Comparison of ENCODE assay signal across 8 cellular contexts in genomic region chr20:53157443-53158408, GRCh38.
DNase-seq lines count a peak whose midpoint lies in the region; ATAC-seq and TF ChIP-seq lines count a peak whose summit lies in the region.

No MANE protein-coding gene starts in this region.

- ATAC-seq in GM18868 (IDR thresholded peaks at IDR 0.05; ENCODE audit: unreplicated experiment), result peak; percentile 83
- ATAC-seq in HG03095 (IDR thresholded peaks at IDR 0.05; ENCODE audit: unreplicated experiment), result peak; percentile 57
- no peak for ATAC-seq in activated naive CD8-positive, alpha-beta T cell treated with anti-CD3 and anti-CD28 coated beads, Interleukin-2, amount 10 ng/mL, durations not matched to agents 7 days and 5 days (ENCODE audit: low read depth)
- ATAC-seq in stimulated activated memory B cell treated with anti-CD40 and anti-IgM and Interleukin-4, amounts not matched to agents 10 μg/mL and 1 μg/mL and 100 μg/mL, for 72 hours, result peak; percentile 76

- peak overlapping the region; percentile 83 for H3K27ac ChIP-seq in OCI-LY7 (ENCODE audit: low read depth, low read length, poor library complexity, severe bottlenecking)
- no peak overlapping the region for H3K27ac ChIP-seq in iPS DF 6.9 (ENCODE audit: low read length)

- no peak overlapping the region for H3K4me3 Mint-ChIP-seq in activated naive CD8-positive, alpha-beta T cell treated with anti-CD3 and anti-CD28 coated beads, Interleukin-2, amount 10 ng/mL, durations not matched to agents 7 days and 5 days
- H3K4me3 Mint-ChIP-seq in stimulated activated memory B cell treated with anti-CD40 and anti-IgM and Interleukin-4, amounts not matched to agents 10 μg/mL and 1 μg/mL and 100 μg/mL, for 72 hours, result peak overlapping the region; percentile 14

- peak overlapping the region; percentile 95 for H2AFZ ChIP-seq in OCI-LY7 (ENCODE audit: low read length)

- H3K36me3 Mint-ChIP-seq in activated naive CD8-positive, alpha-beta T cell treated with anti-CD3 and anti-CD28 coated beads, Interleukin-2, amount 10 ng/mL, durations not matched to agents 7 days and 5 days, result no peaks in the 10 kb centered on the region
- no peaks in the 10 kb centered on the region for H3K36me3 Mint-ChIP-seq in stimulated activated memory B cell treated with anti-CD40 and anti-IgM and Interleukin-4, amounts not matched to agents 10 μg/mL and 1 μg/mL and 100 μg/mL, for 72 hours

- H3K36me3 ChIP-seq in OCI-LY7 (ENCODE audit: insufficient read depth, low read length) (no peaks in the 10 kb centered on the region), iPS DF 6.9 (ENCODE audit: control insufficient read depth, insufficient read depth, low read length) (no peaks in the 10 kb centered on the region)

- POLR2A ChIA-PET in OCI-LY7 (lab: Charles Lee), result interaction anchor here (0.7 to 1.8 kb wide), 14 partner anchors 9 to 155 kb away, joined by 3 to 13 read pairs (median 5); no protein-coding TSS in a partner anchor
- POLR2A ChIA-PET in activated naive CD8-positive, alpha-beta T cell treated with anti-CD3 and anti-CD28 coated beads, Interleukin-2, amount 10 ng/mL, durations not matched to agents 7 days and 5 days (lab: Charles Lee), result interaction anchor here (0.6 kb wide), 1 partner anchor 921 kb away, joined by 4 read pairs; no protein-coding TSS in a partner anchor

- H3K9me3 ChIP-seq in OCI-LY7 (ENCODE audit: low read length), result no peaks in the 10 kb centered on the region; the same call in 1 of the 2 replicates
- H3K9me3 ChIP-seq in iPS DF 6.9 (ENCODE audit: control insufficient read depth, insufficient read depth, low read length), result no peaks in the 10 kb centered on the region

- H3K27me3 Mint-ChIP-seq in activated naive CD8-positive, alpha-beta T cell treated with anti-CD3 and anti-CD28 coated beads, Interleukin-2, amount 10 ng/mL, durations not matched to agents 7 days and 5 days, result no peaks in the 10 kb centered on the region
- no peaks in the 10 kb centered on the region for H3K27me3 Mint-ChIP-seq in stimulated activated memory B cell treated with anti-CD40 and anti-IgM and Interleukin-4, amounts not matched to agents 10 μg/mL and 1 μg/mL and 100 μg/mL, for 72 hours

- no peaks in the 10 kb centered on the region for H3K27me3 ChIP-seq in iPS DF 6.9 (ENCODE audit: control insufficient read depth, insufficient read depth, low read length)

- H3K4me2 ChIP-seq in OCI-LY7 (ENCODE audit: low read length), result peak overlapping the region; percentile 45

- intact Hi-C loops in OCI-LY7 (cut with micrococcal nuclease; ENCODE audit: unreplicated experiment), result loop anchor here (1.0 to 5.0 kb wide), 3 partner anchors 18 to 155 kb away; no protein-coding TSS in a partner anchor

- CTCF ChIA-PET in OCI-LY7 (lab: Charles Lee; ENCODE audit: unreplicated experiment), result interaction anchor here (0.8 to 1.1 kb wide), 3 partner anchors 12 to 20 kb away, joined by 3 to 4 read pairs (median 4); no protein-coding TSS in a partner anchor

- peak; percentile 83 for TF ChIP-seq CTCF in OCI-LY7 (conservative IDR thresholded peaks at IDR 0.05; ENCODE audit: low read length)

- DNase-seq in COLO668 (lab: John Stamatoyannopoulos, UW; ENCODE audit: unreplicated experiment), result peak; percentile 57
- DNase-seq in OCI-LY7 (ENCODE audit: low spot score), result peak; percentile 79
- peak; percentile 50 for DNase-seq in activated naive CD8-positive, alpha-beta T cell treated with anti-CD3 and anti-CD28 coated beads, Interleukin-2, amount 10 ng/mL, durations not matched to agents 7 days and 5 days
- peak; percentile 74 for DNase-seq in iPS DF 6.9 (ENCODE audit: low read depth, low spot score)
- DNase-seq in DMS79 (lab: John Stamatoyannopoulos, UW), result no peak

- peaks cover 8% of the 10 kb centered on the region for H3K4me1 Mint-ChIP-seq in activated naive CD8-positive, alpha-beta T cell treated with anti-CD3 and anti-CD28 coated beads, Interleukin-2, amount 10 ng/mL, durations not matched to agents 7 days and 5 days
- H3K4me1 Mint-ChIP-seq in stimulated activated memory B cell treated with anti-CD40 and anti-IgM and Interleukin-4, amounts not matched to agents 10 μg/mL and 1 μg/mL and 100 μg/mL, for 72 hours, result peaks cover 45% of the 10 kb centered on the region

- H4K20me1 ChIP-seq in OCI-LY7 (ENCODE audit: insufficient read depth, low read length), result no peaks in the 10 kb centered on the region

- H3K27ac Mint-ChIP-seq in activated naive CD8-positive, alpha-beta T cell treated with anti-CD3 and anti-CD28 coated beads, Interleukin-2, amount 10 ng/mL, durations not matched to agents 7 days and 5 days, result no peak overlapping the region
- peak overlapping the region; percentile 73 for H3K27ac Mint-ChIP-seq in stimulated activated memory B cell treated with anti-CD40 and anti-IgM and Interleukin-4, amounts not matched to agents 10 μg/mL and 1 μg/mL and 100 μg/mL, for 72 hours

- BruUV-seq in OCI-LY7 (replicated peaks; lab: Mats Ljungman, UMichigan), result no TSS peak

- peaks cover 40% of the 10 kb centered on the region for H3K4me1 ChIP-seq in OCI-LY7 (ENCODE audit: insufficient read depth, low read length, poor library complexity, severe bottlenecking)
- no peaks in the 10 kb centered on the region for H3K4me1 ChIP-seq in iPS DF 6.9 (ENCODE audit: control insufficient read depth, insufficient read depth, low read length)

- H3K9me2 ChIP-seq in OCI-LY7 (ENCODE audit: insufficient read depth, low read length), result no peaks in the 10 kb centered on the region

- no peaks in the 10 kb centered on the region for H3K79me2 ChIP-seq in OCI-LY7 (ENCODE audit: insufficient read depth, low read depth, low read length)

- H3K4me3 ChIP-seq in OCI-LY7 (ENCODE audit: low read depth, low read length, poor library complexity, severe bottlenecking) (peak overlapping the region; percentile 35), iPS DF 6.9 (ENCODE audit: low read length) (no peak overlapping the region)

- H3K9me3 Mint-ChIP-seq in activated naive CD8-positive, alpha-beta T cell treated with anti-CD3 and anti-CD28 coated beads, Interleukin-2, amount 10 ng/mL, durations not matched to agents 7 days and 5 days, result no peaks in the 10 kb centered on the region
- peaks cover 14% of the 10 kb centered on the region for H3K9me3 Mint-ChIP-seq in stimulated activated memory B cell treated with anti-CD40 and anti-IgM and Interleukin-4, amounts not matched to agents 10 μg/mL and 1 μg/mL and 100 μg/mL, for 72 hours

- WGBS in iPS DF 6.9 (ENCODE audit: insufficient coverage, insufficient read length), result no CpG with 5 or more reads among the region's 11 CpGs
